22 cellular contexts compared by ENCODE assay signal in the genomic region with DNA sequence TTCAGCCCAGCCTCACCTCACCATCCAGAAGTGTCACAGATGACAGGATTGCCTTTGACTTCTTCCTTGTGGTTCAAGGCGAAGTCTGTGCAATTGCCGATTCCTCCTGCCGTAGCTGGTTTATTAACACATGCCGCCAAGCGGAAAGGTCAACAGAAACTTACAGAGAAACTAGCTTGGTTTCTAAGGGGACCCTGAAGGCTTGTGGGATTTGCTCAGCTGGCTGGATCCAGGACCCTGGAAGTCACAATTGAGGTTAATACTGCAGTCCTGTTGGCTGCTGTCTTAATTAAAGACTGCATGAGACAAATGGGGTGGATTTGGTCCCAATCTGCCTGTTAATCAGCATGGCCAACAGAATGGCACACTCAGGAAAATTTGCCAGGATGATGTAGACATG.
A peak's percentile ranks its signal among the peaks of the same experiment; 100 is the strongest.
DNase-seq lines count a peak whose midpoint lies in the region; TF ChIP-seq lines count a peak whose summit lies in the region.
"Had no signal": no experiment of that assay in that cellular context is flagged by ENCODE, and none has a peak within 500 bp of the region (broad histone marks: within the 10 kb centered on the region; RNA-seq: fewer than 3 reads in every experiment).

No MANE protein-coding gene starts in this region.

- no peak overlapping the region for H2AFZ ChIP-seq in osteoblast (ENCODE audit: low read length)
- H2AFZ ChIP-seq: GM23338 had no signal

- TF ChIP-seq POLR2A in spleen (IDR thresholded peaks at IDR 0.05) (no peak), testis (IDR thresholded peaks at IDR 0.05) (no peak)

- 93 to 98% (median 95%) methylated on average over 5 of the region's 5 CpGs for WGBS in spleen, 5 donors
- 94 to 95% methylated on average over 5 of the region's 5 CpGs for WGBS in testis, 2 donors

- H3K4me2 ChIP-seq in osteoblast (ENCODE audit: insufficient read depth, low read length): no peak overlapping the region
- H3K4me2 ChIP-seq: GM23338 had no signal

- H3K9me3 ChIP-seq in osteoblast (ENCODE audit: low read depth, low read length): no peaks in the 10 kb centered on the region
- no peaks in the 10 kb centered on the region for H3K9me3 ChIP-seq in spleen
- no peaks in the 10 kb centered on the region for H3K9me3 ChIP-seq in testis
- H3K9me3 ChIP-seq: HAP-1 had no signal

- H3K27me3 ChIP-seq in osteoblast (ENCODE audit: insufficient read depth, low read length): no peaks in the 10 kb centered on the region
- H3K27me3 ChIP-seq in spleen (replicated peaks in 1 of 7): no peaks in the 10 kb centered on the region
- no peaks in the 10 kb centered on the region for H3K27me3 ChIP-seq in testis

- peak; percentile 19 for DNase-seq in activated effector memory CD4-positive, alpha-beta T cell treated with anti-CD3 and anti-CD28 coated beads, Interleukin-2, amount 50 U/mL, for 16 hours
- no peak for DNase-seq in activated effector memory CD4-positive, alpha-beta T cell treated with Interleukin-2 at 50 U/mL for 16 hours
- DNase-seq in islet precursor cell (peak; percentile 11), osteoblast (ENCODE audit: insufficient read length, low spot score, missing footprints) (peak; percentile 76), spleen (peak; percentile 17), testis (no peak), anterior cingulate cortex (lab: John Stamatoyannopoulos, UW) (no peak)
- no peak for DNase-seq in stimulated activated CD4-positive, alpha-beta T cell treated with anti-CD3 and anti-CD28 coated beads, Interleukin-4, amount 100 ng/mL, for 4 hours
- DNase-seq: DMS153, HFFc6, KBM-7, MV-4-11, NCI-H1105, NCI-H1436 treated with DMSO at 0.1 percent for 48 hours, NCI-H1930, NCI-H2107, NCI-H446, NCI-H524 treated with DMSO at 0.1 percent for 48 hours, RPMI8226, SHP77 had no signal

- H3K4me3 ChIP-seq in osteoblast (ENCODE audit: insufficient read depth, low read length) (no peak overlapping the region), spleen (no peak overlapping the region), testis (no peak overlapping the region)
- H3K4me3 ChIP-seq: GM23338, HAP-1 had no signal

- no peaks in the 10 kb centered on the region for H3K36me3 ChIP-seq in osteoblast (ENCODE audit: insufficient read depth, low read length)
- H3K36me3 ChIP-seq in spleen: no peaks in the 10 kb centered on the region
- H3K36me3 ChIP-seq in testis (ENCODE audit: low read depth, missing control alignments): no peaks in the 10 kb centered on the region
- H3K36me3 ChIP-seq: HAP-1 had no signal

- no peak overlapping the region for H3K27ac ChIP-seq in osteoblast (ENCODE audit: low read depth, low read length)
- no peak overlapping the region for H3K27ac ChIP-seq in spleen
- H3K27ac ChIP-seq in testis: no peak overlapping the region

- no peaks in the 10 kb centered on the region for H3K4me1 ChIP-seq in osteoblast (ENCODE audit: insufficient read depth, low read length)
- no peaks in the 10 kb centered on the region for H3K4me1 ChIP-seq in spleen
- no peaks in the 10 kb centered on the region for H3K4me1 ChIP-seq in testis
- H3K4me1 ChIP-seq: HAP-1 had no signal

- TF ChIP-seq CTCF in osteoblast (IDR thresholded peaks at IDR 0.05; ENCODE audit: extremely low read depth, low read depth, low read length): no peak
- TF ChIP-seq CTCF in spleen (IDR thresholded peaks at IDR 0.05 in 8 of 11, conservative IDR thresholded peaks at IDR 0.05 in 3 of 11): no peak
- no peak for TF ChIP-seq CTCF in testis (IDR thresholded peaks at IDR 0.05)

- intact Hi-C loops in spleen (cut with DNase I; ENCODE audit: low total_unique reads) (no loop called here), testis (cut with DNase I; ENCODE audit: low total_unique reads) (no loop called here)

- no peaks in the 10 kb centered on the region for H4K20me1 ChIP-seq in osteoblast (ENCODE audit: insufficient read depth, low read length)

- no peaks in the 10 kb centered on the region for H3K79me2 ChIP-seq in osteoblast (ENCODE audit: insufficient read depth, low read length)

Comparison
In these comparisons a context has a peak if more than half of its experiments do, and no peak if none do; other contexts are left out.
1. DNase-seq: peak in activated effector memory CD4-positive, alpha-beta T cell treated with anti-CD3 and anti-CD28 coated beads, Interleukin-2, amount 50 U/mL, for 16 hours (single experiment), islet precursor cell (single experiment), osteoblast (single experiment) and spleen (single experiment); none in activated effector memory CD4-positive, alpha-beta T cell treated with Interleukin-2 at 50 U/mL for 16 hours (single experiment), testis (single experiment), stimulated activated CD4-positive, alpha-beta T cell treated with anti-CD3 and anti-CD28 coated beads, Interleukin-4, amount 100 ng/mL, for 4 hours (0 of 2) and anterior cingulate cortex (0 of 58).